ENCODE assay signal across 1 cellular context in the genomic region with DNA sequence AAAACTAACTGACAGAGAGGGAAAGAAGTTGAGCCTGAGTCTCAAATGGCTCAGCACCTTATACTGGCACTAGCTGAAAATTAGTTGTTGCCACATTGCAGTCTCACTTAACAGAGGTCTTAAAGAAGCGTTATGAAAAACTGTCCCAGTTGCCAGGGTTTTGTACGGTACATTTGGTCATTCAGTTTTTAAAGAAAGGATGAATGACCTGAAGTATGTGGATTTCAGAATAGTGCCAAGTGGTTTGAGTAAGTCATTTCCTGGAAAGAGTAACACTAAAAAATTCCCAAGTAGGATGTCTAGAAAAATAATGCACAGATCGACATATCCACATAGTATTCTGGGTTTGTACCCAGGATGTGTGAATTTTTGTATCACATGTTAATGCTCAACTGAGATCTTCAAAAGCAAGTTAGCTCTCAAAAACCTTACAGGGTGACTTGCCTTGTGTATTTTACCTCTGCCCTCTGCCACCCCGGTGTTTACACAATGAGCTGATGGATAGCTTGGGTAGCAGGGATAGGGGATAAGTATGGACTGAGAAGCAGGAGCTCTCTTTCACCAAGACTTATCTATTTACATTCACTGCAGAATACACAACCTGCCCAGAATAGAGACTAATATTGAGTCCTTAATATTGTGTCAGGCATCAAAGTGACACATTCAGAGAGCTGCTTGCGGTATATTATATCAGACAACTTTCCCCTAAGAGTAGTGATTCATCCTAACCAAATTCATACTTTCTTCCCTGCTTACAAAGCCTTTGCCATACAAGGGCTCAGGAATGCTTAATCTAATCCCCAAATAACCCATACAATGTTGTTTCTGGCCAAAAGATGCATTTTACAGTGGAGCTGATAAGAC.
TF ChIP-seq lines count a peak whose summit lies in the region.

No MANE protein-coding gene starts in this region.

TF ChIP-seq in H1, 55 proteins besides CTCF, POLR2A, EP300 and RAD21:
- no peak for TF ChIP-seq YY1 (IDR thresholded peaks at IDR 0.05; ENCODE audit: low read depth, low read length)
- TF ChIP-seq TAF7 (optimal IDR thresholded peaks at IDR 0.05; ENCODE audit: borderline replicate concordance, low read depth, low read length): no peak
TF ChIP-seq in H1: peak in this region for 0.
